In the genomic region with DNA sequence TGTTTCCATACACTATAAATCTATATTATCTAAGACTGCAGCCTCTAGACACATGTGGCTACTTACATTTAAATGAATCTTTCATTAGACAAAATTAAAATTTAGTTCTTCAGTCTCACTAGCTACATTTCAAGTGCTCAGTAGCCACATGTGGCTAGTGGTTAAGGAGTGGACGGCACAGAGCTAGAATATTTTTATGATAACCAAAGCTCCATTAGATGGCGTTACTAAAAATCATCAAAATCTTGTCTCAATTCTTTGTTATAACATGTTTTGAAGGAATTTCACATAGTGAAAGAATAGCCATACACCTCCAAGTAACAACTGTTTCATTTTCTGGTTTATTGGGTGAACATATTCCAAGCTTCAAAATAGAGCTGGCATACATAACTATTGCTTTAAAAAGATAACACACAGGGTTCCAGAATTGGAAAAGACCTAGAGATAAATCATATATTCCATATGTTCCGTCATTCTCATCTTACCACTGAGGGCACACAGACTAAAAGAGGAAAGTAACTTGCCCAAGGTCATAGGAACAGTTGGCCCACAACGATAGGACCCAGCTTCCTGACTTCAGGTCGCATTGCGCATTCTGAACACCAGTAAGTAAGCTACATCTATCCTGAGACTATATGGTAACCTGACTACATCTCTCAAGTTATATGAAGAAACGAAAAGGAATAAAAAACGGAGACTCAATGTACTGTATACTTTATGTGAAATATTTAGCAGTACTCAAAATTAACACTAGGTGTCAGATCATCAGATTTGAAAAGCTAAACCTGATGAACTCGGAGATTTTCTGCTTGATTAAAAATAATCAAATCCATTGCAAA, we compare ENCODE assay signal across 8 cellular contexts.
DNase-seq lines count a peak whose midpoint lies in the region; ATAC-seq and TF ChIP-seq lines count a peak whose summit lies in the region.

No MANE protein-coding gene starts in this region.

- intact Hi-C loops in heart left ventricle (cut with DNase I), result loop anchor here (1.0 to 10.0 kb wide), 12 partner anchors 73 to 419 kb away; partner anchors contain the start of gene MET (in 5 of the 10)

- no peaks in the 10 kb centered on the region for H3K36me3 ChIP-seq in DOHH2 (ENCODE audit: control insufficient read depth, low read length)
- H3K36me3 ChIP-seq in heart left ventricle, result no peaks in the 10 kb centered on the region
- H3K36me3 ChIP-seq in stomach smooth muscle (ENCODE audit: control insufficient read depth in 2 of 2, insufficient read depth in 2 of 2, low read length in 2 of 2), result no peaks in the 10 kb centered on the region

- no peak overlapping the region for H3K27ac ChIP-seq in DOHH2 (ENCODE audit: low read depth, low read length)
- peak overlapping the region in 2 of 12 donors; percentile 0 to 8 for H3K27ac ChIP-seq in heart left ventricle
- no peak overlapping the region for H3K27ac ChIP-seq in stomach smooth muscle (ENCODE audit: low read length)

- H3K9me3 ChIP-seq in DOHH2 (ENCODE audit: control insufficient read depth, insufficient read depth, low read length) (no peaks in the 10 kb centered on the region), T-helper 17 cell (ENCODE audit: control insufficient read depth, low read length, poor library complexity, severe bottlenecking) (no peaks in the 10 kb centered on the region), heart left ventricle (no peaks in the 10 kb centered on the region), stomach smooth muscle (ENCODE audit: control insufficient read depth in 2 of 2, low read length in 2 of 2) (no peaks in the 10 kb centered on the region)

- H3F3A ChIP-seq in DOHH2 (ENCODE audit: control insufficient read depth, insufficient read depth), result no peaks in the 10 kb centered on the region

- no peak for TF ChIP-seq EP300 in Ishikawa (IDR thresholded peaks at IDR 0.05; ENCODE audit: borderline replicate concordance)

- H3K4me1 Mint-ChIP-seq in T-helper 17 cell, result peaks cover 24% of the 10 kb centered on the region

- no peak overlapping the region for H3K4me3 ChIP-seq in DOHH2 (ENCODE audit: low read length)
- peak overlapping the region in 9 of 12 donors; percentile 15 to 43 (median 21) for H3K4me3 ChIP-seq in heart left ventricle
- H3K4me3 ChIP-seq in stomach smooth muscle (ENCODE audit: low read length in 2 of 2), result peak overlapping the region; percentile 33 to 56

- TF ChIP-seq POLR2A in heart left ventricle (IDR thresholded peaks at IDR 0.05), result no peak

- H3K36me3 Mint-ChIP-seq in T-helper 17 cell (ENCODE audit: low read depth), result peaks cover 6% of the 10 kb centered on the region

- H3K4me2 ChIP-seq in DOHH2 (ENCODE audit: low read length), result no peak overlapping the region

- TF ChIP-seq CTCF in DOHH2 (IDR thresholded peaks at IDR 0.05; ENCODE audit: low read depth, low read length, poor library complexity, severe bottlenecking) (peak; percentile 76), heart left ventricle (IDR thresholded peaks at IDR 0.05) (peak; percentile 49 to 81 (median 68))

- TF ChIP-seq RAD21 in Ishikawa (IDR thresholded peaks at IDR 0.05; ENCODE audit: low read depth), result peak; percentile 52

- no peaks in the 10 kb centered on the region for H3K4me1 ChIP-seq in DOHH2 (ENCODE audit: control insufficient read depth, low read length)
- peaks cover 0 to 31% (median 25%) of the 10 kb centered on the region in 12 donors for H3K4me1 ChIP-seq in heart left ventricle
- peaks cover 6% of the 10 kb centered on the region for H3K4me1 ChIP-seq in stomach smooth muscle (ENCODE audit: control insufficient read depth, insufficient read depth, low read length)

- peaks cover 26% of the 10 kb centered on the region for H3K27me3 ChIP-seq in DOHH2 (ENCODE audit: control insufficient read depth, low read length)
- peaks cover 0 to 5% (median 0%) of the 10 kb centered on the region in 9 donors for H3K27me3 ChIP-seq in heart left ventricle
- no peaks in the 10 kb centered on the region for H3K27me3 ChIP-seq in stomach smooth muscle (ENCODE audit: control insufficient read depth in 1 of 2, insufficient read depth in 2 of 2, low read length in 2 of 2)

- no peaks in the 10 kb centered on the region for H3K79me2 ChIP-seq in DOHH2 (ENCODE audit: control insufficient read depth, low read length)

- peak; percentile 44 for ATAC-seq in T-helper 17 cell
- ATAC-seq in heart left ventricle, result peak in 2 of 4 donors; percentile 3 to 55

- no peak overlapping the region for H3K27ac Mint-ChIP-seq in T-helper 17 cell

- H3K4me3 Mint-ChIP-seq in T-helper 17 cell, result peak overlapping the region; percentile 83

- peaks cover 54% of the 10 kb centered on the region for H3K27me3 Mint-ChIP-seq in T-helper 17 cell

- 37 to 45% (median 39%) methylated on average over 9 of the region's 9 CpGs for WGBS in heart left ventricle, 4 donors

- H3K9me2 ChIP-seq in DOHH2 (replicated peaks; ENCODE audit: control insufficient read depth, low read length), result no peaks in the 10 kb centered on the region

- no peaks in the 10 kb centered on the region for H4K20me1 ChIP-seq in DOHH2 (ENCODE audit: control insufficient read depth, insufficient read depth, low read depth, low read length)

- no peak overlapping the region for H3K9ac ChIP-seq in stomach smooth muscle (ENCODE audit: low read length in 2 of 2)

- DNase-seq in T-helper 17 cell (no peak), heart left ventricle (no peak), GM19238 (ENCODE audit: insufficient read length, low spot score) (no peak), NCI-H1436 (lab: John Stamatoyannopoulos, UW) (no peak), activated T-cell treated with anti-CD3 and anti-CD28 coated beads for 4 hours (no peak)

TF ChIP-seq in Ishikawa, 13 proteins besides CTCF, POLR2A, EP300 and RAD21:
- TF ChIP-seq USF1 (IDR thresholded peaks at IDR 0.05), result no peak
- no peak for TF ChIP-seq MAX (IDR thresholded peaks at IDR 0.05)
- TF ChIP-seq EGR1 (IDR thresholded peaks at IDR 0.05), result no peak
- TF ChIP-seq YY1 (IDR thresholded peaks at IDR 0.05; ENCODE audit: low read depth), result no peak
- no peak for TF ChIP-seq CEBPB (IDR thresholded peaks at IDR 0.05)
- no peak for TF ChIP-seq TCF12 (IDR thresholded peaks at IDR 0.05; ENCODE audit: low read depth)
- no peak for TF ChIP-seq FOXM1 (IDR thresholded peaks at IDR 0.05; ENCODE audit: borderline replicate concordance, low read depth)
- TF ChIP-seq ZBTB7A (IDR thresholded peaks at IDR 0.05; ENCODE audit: low read depth), result no peak
- no peak for TF ChIP-seq REST (IDR thresholded peaks at IDR 0.05; ENCODE audit: low read depth)
- TF ChIP-seq NFIC (IDR thresholded peaks at IDR 0.05), result no peak
- no peak for TF ChIP-seq TAF1 (IDR thresholded peaks at IDR 0.05; ENCODE audit: low read depth)
- no peak for TF ChIP-seq TEAD4 (IDR thresholded peaks at IDR 0.05)
- no peak for TF ChIP-seq CREB1 (IDR thresholded peaks at IDR 0.05; ENCODE audit: low read depth)
